ENCODE assay signal across 28 cellular contexts in genomic region chr11:131665344-131665968, GRCh38.
A peak's percentile ranks its signal among the peaks of the same experiment; 100 is the strongest.
DNase-seq lines count a peak whose midpoint lies in the region; ATAC-seq and TF ChIP-seq lines count a peak whose summit lies in the region.
"Had no signal": no experiment of that assay in that cellular context is flagged by ENCODE, and none has a peak within 500 bp of the region (broad histone marks: within the 10 kb centered on the region; RNA-seq: fewer than 3 reads in every experiment).

No MANE protein-coding gene starts in this region.

- peaks cover 4% of the 10 kb centered on the region for H3K27me3 Mint-ChIP-seq in brain

- H3K9me3 ChIP-seq in spleen, result no peaks in the 10 kb centered on the region
- H3K9me3 ChIP-seq: A549, SJSA1 had no signal

- H3K27ac ChIP-seq in spleen, result no peak overlapping the region
- H3K27ac ChIP-seq: A549, HL-60, PC-9, SJSA1 had no signal

- no peak for ATAC-seq in GM21825 (IDR thresholded peaks at IDR 0.05; ENCODE audit: unreplicated experiment)
- ATAC-seq: A549; CD8-positive, alpha-beta T cell; GM12878; HCT116 had no signal

- H3K4me3 Mint-ChIP-seq in brain, result peak overlapping the region in 1 of 5 experiments; percentile 36
- H3K4me3 Mint-ChIP-seq: CD8-positive, alpha-beta T cell had no signal

- DNase-seq in MV-4-11 (lab: John Stamatoyannopoulos, UW) (peak; percentile 30), medulla oblongata (ENCODE audit: extremely low spot score) (peak; percentile 62), spleen (peak; percentile 30), Ammon's horn (ENCODE audit: low spot score) (no peak), NCI-H2196 (lab: John Stamatoyannopoulos, UW; ENCODE audit: unreplicated experiment) (no peak)
- DNase-seq: AML-193; CD8-positive, alpha-beta T cell; DMS 273 treated with DMSO at 0.1 percent for 48 hours; DMS79; GDM1; Karpas-422; NCI-H1105; NCI-H146; NCI-H1930; NCI-H2107; NCI-H446; NCI-H524 treated with DMSO at 0.1 percent for 48 hours; NCI-H774; NK-92 treated with Interleukin-12 subunit alpha and Interleukin-12 subunit beta, amount 100 ng/mL, for 24 hours; PC-9; Right ventricle myocardium superior had no signal

- H3K4me1 ChIP-seq in spleen, result peaks cover 0 to 7% (median 0%) of the 10 kb centered on the region in 6 donors
- H3K4me1 ChIP-seq: A549, SJSA1 had no signal

- H3K36me3 Mint-ChIP-seq in brain, result no peaks in the 10 kb centered on the region
- H3K36me3 Mint-ChIP-seq: CD8-positive, alpha-beta T cell had no signal

- H3K36me3 ChIP-seq in spleen, result no peaks in the 10 kb centered on the region
- H3K36me3 ChIP-seq: SJSA1 had no signal

- TF ChIP-seq CTCF in brain (conservative IDR thresholded peaks at IDR 0.05) (no peak), spleen (IDR thresholded peaks at IDR 0.05 in 8 of 11, conservative IDR thresholded peaks at IDR 0.05 in 3 of 11) (no peak)

- no peak for TF ChIP-seq POLR2A in spleen (IDR thresholded peaks at IDR 0.05)

- no peak overlapping the region for H3K4me3 ChIP-seq in spleen
- H3K4me3 ChIP-seq: A549, GM12878, PC-9, SJSA1 had no signal

- peak overlapping the region in 4 of 5 experiments; percentile 3 to 82 (median 56) for H3K27ac Mint-ChIP-seq in brain
- H3K27ac Mint-ChIP-seq: CD8-positive, alpha-beta T cell had no signal

- peaks cover 0 to under 1% (median 0%) of the 10 kb centered on the region in 7 donors for H3K27me3 ChIP-seq in spleen (replicated peaks in 1 of 7)
- H3K27me3 ChIP-seq: SJSA1 had no signal

- WGBS in spleen, 5 donors, result 66 to 82% (median 72%) methylated on average over 8 of the region's 8 CpGs

- intact Hi-C loops in spleen (cut with DNase I; ENCODE audit: low total_unique reads), result no loop called here

- H3K4me1 Mint-ChIP-seq in brain, result peaks cover 78% of the 10 kb centered on the region

- peaks cover 0 to 2% (median 0%) of the 10 kb centered on the region in 5 experiments for H3K9me3 Mint-ChIP-seq in brain
- H3K9me3 Mint-ChIP-seq: CD8-positive, alpha-beta T cell had no signal

Comparison
In these comparisons a context has a peak if more than half of its experiments do, and no peak if none do; other contexts are left out.
1. DNase-seq: peak in MV-4-11 (single experiment), medulla oblongata (single experiment) and spleen (single experiment); none in Ammon's horn (single experiment) and NCI-H2196 (single experiment).